1 cellular context compared by ENCODE assay signal in genomic region chr10:76432274-76433012, GRCh38.
TF ChIP-seq lines count a peak whose summit lies in the region.

No MANE protein-coding gene starts in this region.

TF ChIP-seq in GM23338, 12 proteins besides CTCF, POLR2A, EP300 and RAD21 (continued from another document):
- TF ChIP-seq, protein P1, sequence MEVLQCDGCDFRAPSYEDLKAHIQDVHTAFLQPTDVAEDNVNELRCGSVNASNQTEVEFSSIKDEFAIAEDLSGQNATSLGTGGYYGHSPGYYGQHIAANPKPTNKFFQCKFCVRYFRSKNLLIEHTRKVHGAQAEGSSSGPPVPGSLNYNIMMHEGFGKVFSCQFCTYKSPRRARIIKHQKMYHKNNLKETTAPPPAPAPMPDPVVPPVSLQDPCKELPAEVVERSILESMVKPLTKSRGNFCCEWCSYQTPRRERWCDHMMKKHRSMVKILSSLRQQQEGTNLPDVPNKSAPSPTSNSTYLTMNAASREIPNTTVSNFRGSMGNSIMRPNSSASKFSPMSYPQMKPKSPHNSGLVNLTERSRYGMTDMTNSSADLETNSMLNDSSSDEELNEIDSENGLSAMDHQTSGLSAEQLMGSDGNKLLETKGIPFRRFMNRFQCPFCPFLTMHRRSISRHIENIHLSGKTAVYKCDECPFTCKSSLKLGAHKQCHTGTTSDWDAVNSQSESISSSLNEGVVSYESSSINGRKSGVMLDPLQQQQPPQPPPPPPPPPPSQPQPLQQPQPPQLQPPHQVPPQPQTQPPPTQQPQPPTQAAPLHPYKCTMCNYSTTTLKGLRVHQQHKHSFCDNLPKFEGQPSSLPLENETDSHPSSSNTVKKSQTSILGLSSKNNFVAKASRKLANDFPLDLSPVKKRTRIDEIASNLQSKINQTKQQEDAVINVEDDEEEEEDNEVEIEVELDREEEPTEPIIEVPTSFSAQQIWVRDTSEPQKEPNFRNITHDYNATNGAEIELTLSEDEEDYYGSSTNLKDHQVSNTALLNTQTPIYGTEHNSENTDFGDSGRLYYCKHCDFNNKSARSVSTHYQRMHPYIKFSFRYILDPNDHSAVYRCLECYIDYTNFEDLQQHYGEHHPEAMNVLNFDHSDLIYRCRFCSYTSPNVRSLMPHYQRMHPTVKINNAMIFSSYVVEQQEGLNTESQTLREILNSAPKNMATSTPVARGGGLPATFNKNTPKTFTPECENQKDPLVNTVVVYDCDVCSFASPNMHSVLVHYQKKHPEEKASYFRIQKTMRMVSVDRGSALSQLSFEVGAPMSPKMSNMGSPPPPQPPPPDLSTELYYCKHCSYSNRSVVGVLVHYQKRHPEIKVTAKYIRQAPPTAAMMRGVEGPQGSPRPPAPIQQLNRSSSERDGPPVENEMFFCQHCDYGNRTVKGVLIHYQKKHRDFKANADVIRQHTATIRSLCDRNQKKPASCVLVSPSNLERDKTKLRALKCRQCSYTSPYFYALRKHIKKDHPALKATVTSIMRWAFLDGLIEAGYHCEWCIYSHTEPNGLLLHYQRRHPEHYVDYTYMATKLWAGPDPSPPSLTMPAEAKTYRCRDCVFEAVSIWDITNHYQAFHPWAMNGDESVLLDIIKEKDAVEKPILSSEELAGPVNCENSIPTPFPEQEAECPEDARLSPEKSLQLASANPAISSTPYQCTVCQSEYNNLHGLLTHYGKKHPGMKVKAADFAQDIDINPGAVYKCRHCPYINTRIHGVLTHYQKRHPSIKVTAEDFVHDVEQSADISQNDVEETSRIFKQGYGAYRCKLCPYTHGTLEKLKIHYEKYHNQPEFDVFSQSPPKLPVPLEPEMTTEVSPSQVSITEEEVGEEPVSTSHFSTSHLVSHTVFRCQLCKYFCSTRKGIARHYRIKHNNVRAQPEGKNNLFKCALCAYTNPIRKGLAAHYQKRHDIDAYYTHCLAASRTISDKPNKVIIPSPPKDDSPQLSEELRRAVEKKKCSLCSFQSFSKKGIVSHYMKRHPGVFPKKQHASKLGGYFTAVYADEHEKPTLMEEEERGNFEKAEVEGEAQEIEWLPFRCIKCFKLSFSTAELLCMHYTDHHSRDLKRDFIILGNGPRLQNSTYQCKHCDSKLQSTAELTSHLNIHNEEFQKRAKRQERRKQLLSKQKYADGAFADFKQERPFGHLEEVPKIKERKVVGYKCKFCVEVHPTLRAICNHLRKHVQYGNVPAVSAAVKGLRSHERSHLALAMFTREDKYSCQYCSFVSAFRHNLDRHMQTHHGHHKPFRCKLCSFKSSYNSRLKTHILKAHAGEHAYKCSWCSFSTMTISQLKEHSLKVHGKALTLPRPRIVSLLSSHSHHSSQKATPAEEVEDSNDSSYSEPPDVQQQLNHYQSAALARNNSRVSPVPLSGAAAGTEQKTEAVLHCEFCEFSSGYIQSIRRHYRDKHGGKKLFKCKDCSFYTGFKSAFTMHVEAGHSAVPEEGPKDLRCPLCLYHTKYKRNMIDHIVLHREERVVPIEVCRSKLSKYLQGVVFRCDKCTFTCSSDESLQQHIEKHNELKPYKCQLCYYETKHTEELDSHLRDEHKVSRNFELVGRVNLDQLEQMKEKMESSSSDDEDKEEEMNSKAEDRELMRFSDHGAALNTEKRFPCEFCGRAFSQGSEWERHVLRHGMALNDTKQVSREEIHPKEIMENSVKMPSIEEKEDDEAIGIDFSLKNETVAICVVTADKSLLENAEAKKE (CRISPR knock-in tag; IDR thresholded peaks at IDR 0.05) = no peak
- TF ChIP-seq ZNF114 (CRISPR knock-in tag; IDR thresholded peaks at IDR 0.05) (no peak), POLR2AphosphoS5 (IDR thresholded peaks at IDR 0.05; ENCODE audit: low read depth) (no peak), STAT1 (IDR thresholded peaks at IDR 0.05; ENCODE audit: unreplicated experiment) (no peak), EZH2phosphoT487 (IDR thresholded peaks at IDR 0.05; ENCODE audit: unreplicated experiment) (no peak), ZNF331 (CRISPR knock-in tag; IDR thresholded peaks at IDR 0.05; ENCODE audit: low read depth) (no peak), EZH2 (IDR thresholded peaks at IDR 0.05; ENCODE audit: low read depth, unreplicated experiment) (no peak), NANOG (IDR thresholded peaks at IDR 0.05; ENCODE audit: borderline replicate concordance) (no peak)
